In genomic region chr6:34891296-34891695, GRCh38 we compare ENCODE assay signal across 11 cellular contexts. TPM values are rescaled to one million over a fixed set of nuclear protein-coding genes. Genes with fewer than 3 reads are reported as not detected.
DNase-seq lines count a peak whose midpoint lies in the region; ATAC-seq and TF ChIP-seq lines count a peak whose summit lies in the region.
"Had no signal": no experiment of that assay in that cellular context is flagged by ENCODE, and none has a peak within 500 bp of the region (broad histone marks: within the 10 kb centered on the region; RNA-seq: fewer than 3 reads in every experiment).

No MANE protein-coding gene starts in this region.

- H3K9me2 ChIP-seq in PC-9 (ENCODE audit: insufficient read depth) = no peaks in the 10 kb centered on the region

- no peaks in the 10 kb centered on the region for H3K9me3 Mint-ChIP-seq in activated naive CD4-positive, alpha-beta T cell treated with anti-CD3 and anti-CD28 coated beads for 36 hours

- H4K20me1 ChIP-seq in PC-9 (ENCODE audit: insufficient read depth) (peaks cover 15% of the 10 kb centered on the region), smooth muscle cell (ENCODE audit: low read depth) (peaks cover 60% of the 10 kb centered on the region)

- peak overlapping the region; percentile 32 for H3K4me3 Mint-ChIP-seq in activated naive CD4-positive, alpha-beta T cell treated with anti-CD3 and anti-CD28 coated beads for 36 hours

- no peak overlapping the region for H3K27ac ChIP-seq in PC-9
- H3K27ac ChIP-seq in smooth muscle cell (ENCODE audit: low read depth) = no peak overlapping the region

- no TSS peak for BruUV-seq in PC-9 (replicated peaks; lab: Mats Ljungman, UMichigan)

- 86% methylated on average over 2 of the region's 2 CpGs for WGBS in smooth muscle cell (ENCODE audit: low lambda C conversion rate)

- peaks cover 79% of the 10 kb centered on the region for H3K79me2 ChIP-seq in PC-9 (ENCODE audit: low read depth)
- H3K79me2 ChIP-seq in smooth muscle cell (ENCODE audit: low read depth) = peaks cover 79% of the 10 kb centered on the region

- H3K27ac Mint-ChIP-seq in activated naive CD4-positive, alpha-beta T cell treated with anti-CD3 and anti-CD28 coated beads for 36 hours = no peak overlapping the region

- H3K4me1 ChIP-seq in PC-9 (replicated peaks; ENCODE audit: insufficient read depth) = peaks cover 21% of the 10 kb centered on the region
- H3K4me1 ChIP-seq in smooth muscle cell (ENCODE audit: low read depth) = peaks cover 19% of the 10 kb centered on the region

- CTCF ChIA-PET in activated naive CD4-positive, alpha-beta T cell treated with anti-CD3 and anti-CD28 coated beads for 36 hours (lab: Charles Lee) = interaction anchor here (2.2 kb wide), 1 partner anchor 10 kb away, joined by 6 read pairs; no protein-coding TSS in a partner anchor
- CTCF ChIA-PET in PC-9 (lab: Charles Lee) = no interaction called here

- no peak overlapping the region for H3K9ac ChIP-seq in smooth muscle cell (ENCODE audit: low read depth)

- DNase-seq in activated naive CD4-positive, alpha-beta T cell treated with anti-CD3 and anti-CD28 coated beads for 36 hours = no peak
- no peak for DNase-seq in activated naive CD4-positive, alpha-beta T cell treated with anti-CD3 and anti-CD28 coated beads, Interleukin-2, amount 50 U/mL, for 16 hours
- DNase-seq in PC-9 (no peak), smooth muscle cell (lab: John Stamatoyannopoulos, UW; ENCODE audit: unreplicated experiment) (no peak), omental fat pad (ENCODE audit: low spot score) (no peak), NCI-H226 (no peak)
- DNase-seq: aorta, posterior cingulate gyrus, T-helper 9 cell had no signal

- intact Hi-C loops in activated naive CD4-positive, alpha-beta T cell treated with anti-CD3 and anti-CD28 coated beads for 36 hours (cut with micrococcal nuclease) = no loop called here
- intact Hi-C loops in PC-9 (cut with micrococcal nuclease; ENCODE audit: unreplicated experiment) = no loop called here

- H3F3A ChIP-seq in PC-9 (ENCODE audit: insufficient read depth, low read depth) (no peaks in the 10 kb centered on the region; the same call in 1 of the 2 replicates), smooth muscle cell (ENCODE audit: low read depth) (no peaks in the 10 kb centered on the region)

- H3K27me3 ChIP-seq in PC-9 (ENCODE audit: insufficient read depth, low read depth) (no peaks in the 10 kb centered on the region), smooth muscle cell (ENCODE audit: low read depth) (no peaks in the 10 kb centered on the region)

- H3K27me3 Mint-ChIP-seq in activated naive CD4-positive, alpha-beta T cell treated with anti-CD3 and anti-CD28 coated beads for 36 hours (ENCODE audit: low read depth) = no peaks in the 10 kb centered on the region

- H2AFZ ChIP-seq in PC-9 = no peak overlapping the region
- H2AFZ ChIP-seq in smooth muscle cell (ENCODE audit: low read depth) = no peak overlapping the region

- H3K4me1 Mint-ChIP-seq in activated naive CD4-positive, alpha-beta T cell treated with anti-CD3 and anti-CD28 coated beads for 36 hours (ENCODE audit: low read depth) = peaks cover 26% of the 10 kb centered on the region

- POLR2A ChIA-PET in PC-9 (lab: Charles Lee; ENCODE audit: unreplicated experiment) = no interaction called here

- TF ChIP-seq CTCF in PC-9 (conservative IDR thresholded peaks at IDR 0.05) (no peak), smooth muscle cell (IDR thresholded peaks at IDR 0.05; ENCODE audit: borderline replicate concordance, insufficient read depth, poor library complexity, severe bottlenecking) (no peak), omental fat pad (IDR thresholded peaks at IDR 0.05) (no peak)

- ATAC-seq in esophagus mucosa = peak; percentile 2
- no peak for ATAC-seq in omental fat pad (ENCODE audit: low FRiP score)
- no peak for ATAC-seq in GM18858 (IDR thresholded peaks at IDR 0.05; ENCODE audit: unreplicated experiment)

- H3K36me3 Mint-ChIP-seq in activated naive CD4-positive, alpha-beta T cell treated with anti-CD3 and anti-CD28 coated beads for 36 hours (ENCODE audit: low read depth) = peaks cover 4% of the 10 kb centered on the region

- H3K4me2 ChIP-seq in PC-9 = peak overlapping the region; percentile 93
- H3K4me2 ChIP-seq in smooth muscle cell = peak overlapping the region; percentile 96

- H3K4me3 ChIP-seq in PC-9 (no peak overlapping the region), smooth muscle cell (no peak overlapping the region)

- H3K9me3 ChIP-seq in PC-9 (ENCODE audit: insufficient read depth, low read depth) (no peaks in the 10 kb centered on the region), smooth muscle cell (replicated peaks; ENCODE audit: low read depth) (no peaks in the 10 kb centered on the region)

- H3K36me3 ChIP-seq in PC-9 (ENCODE audit: low read depth) = no peaks in the 10 kb centered on the region
- no peaks in the 10 kb centered on the region for H3K36me3 ChIP-seq in smooth muscle cell (ENCODE audit: low read depth)

RNA-seq across cellular contexts. Expression of gene ANKS1A, which starts 2.2 kb away (rescaled TPM):
- total RNA-seq in activated naive CD4-positive, alpha-beta T cell treated with anti-CD3 and anti-CD28 coated beads for 36 hours = 1 to 10 TPM; 6.5 to 6.8 TPM
- total RNA-seq in PC-9 (2021) (22.6 and 28.5 TPM in 2 replicates), esophagus mucosa (13.6 TPM), smooth muscle cell (39.2 and 40.5 TPM in 2 replicates), omental fat pad (10 to 100 TPM; 25.7 to 49.7 (median 28.1) TPM)
- 28.9 and 51.5 TPM in 2 replicates for polyA plus RNA-seq in smooth muscle cell

RNA-seq across cellular contexts. Expression of gene TAF11, which starts 3.5 kb away (rescaled TPM):
- total RNA-seq in activated naive CD4-positive, alpha-beta T cell treated with anti-CD3 and anti-CD28 coated beads for 36 hours = 10 to 100 TPM; 27.3 to 28.5 TPM
- 26.7 and 27.2 TPM in 2 replicates for total RNA-seq in PC-9 (2021)
- total RNA-seq in esophagus mucosa = 20.0 TPM
- total RNA-seq in smooth muscle cell = 17.2 and 22.8 TPM in 2 replicates
- 35.3 and 36.6 TPM in 2 replicates for polyA plus RNA-seq in smooth muscle cell
- total RNA-seq in omental fat pad = 10 to 100 TPM; 18.8 to 23.6 (median 21.4) TPM
